1 cellular context compared by ENCODE assay signal in the genomic region with DNA sequence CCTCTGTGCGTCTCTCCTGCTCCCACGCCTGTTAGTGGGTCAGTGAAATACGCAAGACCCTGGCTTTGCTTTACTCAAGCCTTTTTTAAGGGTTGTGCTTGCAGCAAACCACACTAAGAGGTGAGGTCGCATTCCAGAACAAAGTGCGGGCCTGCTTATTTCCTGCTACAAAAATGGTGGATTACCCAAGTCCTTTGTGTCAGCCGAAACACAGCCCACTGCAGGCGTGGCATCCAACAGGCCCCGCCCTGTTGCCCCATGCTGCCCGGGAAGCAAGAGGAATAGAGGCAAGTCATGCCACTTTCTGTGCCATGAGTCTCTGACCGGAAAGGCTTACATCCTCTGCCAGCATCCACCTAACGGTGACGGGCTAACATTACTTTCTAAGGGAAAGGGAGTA.
TF ChIP-seq lines count a peak whose summit lies in the region.

No MANE protein-coding gene starts in this region.

TF ChIP-seq in GM23338, 12 proteins besides CTCF, POLR2A, EP300 and RAD21 (continued from another document):
- TF ChIP-seq, protein P1, sequence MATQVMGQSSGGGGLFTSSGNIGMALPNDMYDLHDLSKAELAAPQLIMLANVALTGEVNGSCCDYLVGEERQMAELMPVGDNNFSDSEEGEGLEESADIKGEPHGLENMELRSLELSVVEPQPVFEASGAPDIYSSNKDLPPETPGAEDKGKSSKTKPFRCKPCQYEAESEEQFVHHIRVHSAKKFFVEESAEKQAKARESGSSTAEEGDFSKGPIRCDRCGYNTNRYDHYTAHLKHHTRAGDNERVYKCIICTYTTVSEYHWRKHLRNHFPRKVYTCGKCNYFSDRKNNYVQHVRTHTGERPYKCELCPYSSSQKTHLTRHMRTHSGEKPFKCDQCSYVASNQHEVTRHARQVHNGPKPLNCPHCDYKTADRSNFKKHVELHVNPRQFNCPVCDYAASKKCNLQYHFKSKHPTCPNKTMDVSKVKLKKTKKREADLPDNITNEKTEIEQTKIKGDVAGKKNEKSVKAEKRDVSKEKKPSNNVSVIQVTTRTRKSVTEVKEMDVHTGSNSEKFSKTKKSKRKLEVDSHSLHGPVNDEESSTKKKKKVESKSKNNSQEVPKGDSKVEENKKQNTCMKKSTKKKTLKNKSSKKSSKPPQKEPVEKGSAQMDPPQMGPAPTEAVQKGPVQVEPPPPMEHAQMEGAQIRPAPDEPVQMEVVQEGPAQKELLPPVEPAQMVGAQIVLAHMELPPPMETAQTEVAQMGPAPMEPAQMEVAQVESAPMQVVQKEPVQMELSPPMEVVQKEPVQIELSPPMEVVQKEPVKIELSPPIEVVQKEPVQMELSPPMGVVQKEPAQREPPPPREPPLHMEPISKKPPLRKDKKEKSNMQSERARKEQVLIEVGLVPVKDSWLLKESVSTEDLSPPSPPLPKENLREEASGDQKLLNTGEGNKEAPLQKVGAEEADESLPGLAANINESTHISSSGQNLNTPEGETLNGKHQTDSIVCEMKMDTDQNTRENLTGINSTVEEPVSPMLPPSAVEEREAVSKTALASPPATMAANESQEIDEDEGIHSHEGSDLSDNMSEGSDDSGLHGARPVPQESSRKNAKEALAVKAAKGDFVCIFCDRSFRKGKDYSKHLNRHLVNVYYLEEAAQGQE (IDR thresholded peaks at IDR 0.05; ENCODE audit: unreplicated experiment) = no peak
- TF ChIP-seq ZNF114 (CRISPR knock-in tag; IDR thresholded peaks at IDR 0.05) (no peak), ETS1 (IDR thresholded peaks at IDR 0.05) (no peak), EZH2phosphoT487 (IDR thresholded peaks at IDR 0.05; ENCODE audit: unreplicated experiment) (no peak), POLR2AphosphoS5 (IDR thresholded peaks at IDR 0.05; ENCODE audit: low read depth) (no peak), NANOG (IDR thresholded peaks at IDR 0.05; ENCODE audit: borderline replicate concordance) (no peak), CREB1 (CRISPR knock-in tag; IDR thresholded peaks at IDR 0.05; ENCODE audit: low read depth) (no peak)
